9 cellular contexts compared by ENCODE assay signal in the genomic region with DNA sequence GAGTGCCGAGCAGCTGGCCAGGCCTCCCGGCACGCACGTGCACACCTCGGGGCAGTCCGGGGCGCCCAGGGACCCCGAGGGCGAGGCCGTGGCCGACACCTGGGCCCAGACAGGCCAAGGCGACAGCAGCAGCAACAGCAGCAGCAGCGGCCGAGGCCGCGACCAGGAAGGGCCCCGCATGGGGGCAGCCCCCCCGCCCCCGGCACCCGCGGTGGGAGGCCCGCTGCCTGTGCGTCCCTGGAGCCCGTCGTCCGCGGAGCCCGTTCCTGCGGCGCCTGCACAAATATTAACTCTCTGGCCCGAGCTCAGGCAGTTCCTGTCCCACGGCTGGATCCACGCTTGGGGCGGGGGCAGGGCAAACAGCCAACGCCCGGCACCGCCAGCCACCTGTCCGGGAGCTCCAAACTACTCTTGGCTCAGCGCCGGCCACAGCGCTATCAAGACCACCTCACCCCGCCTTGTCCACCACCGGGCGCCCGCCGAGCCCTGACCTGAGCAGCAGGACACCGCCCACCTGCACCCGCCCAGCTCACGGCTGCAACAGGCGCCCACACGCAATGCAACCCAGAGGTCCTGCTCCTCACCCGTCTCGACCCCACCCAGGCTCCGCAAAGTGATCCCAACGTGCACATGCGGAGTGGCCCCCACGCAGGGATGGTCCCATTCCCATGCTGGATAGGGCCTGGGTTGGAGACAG. TPM values are rescaled to one million over a fixed set of nuclear protein-coding genes. Genes with fewer than 3 reads are reported as not detected.
DNase-seq lines count a peak whose midpoint lies in the region; ATAC-seq, FAIRE-seq and TF ChIP-seq lines count a peak whose summit lies in the region.
"Had no signal": no experiment of that assay in that cellular context is flagged by ENCODE, and none has a peak within 500 bp of the region (broad histone marks: within the 10 kb centered on the region; RNA-seq: fewer than 3 reads in every experiment).

LRRC26 (minus strand) TSS at position 288 of the 697 bp plus-strand sequence; CDS start at position 180, 108 bp downstream.

- H4K20me1 ChIP-seq in HCT116 (ENCODE audit: insufficient read depth): no peaks in the 10 kb centered on the region
- H4K20me1 ChIP-seq in SU-DHL-6 (ENCODE audit: low read depth, low read length): no peaks in the 10 kb centered on the region

- no peaks in the 10 kb centered on the region for H3K27me3 ChIP-seq in HCT116 (ENCODE audit: insufficient read depth, low read length)
- no peaks in the 10 kb centered on the region for H3K27me3 ChIP-seq in SU-DHL-6 (ENCODE audit: low read length)
- H3K27me3 ChIP-seq in small intestine (ENCODE audit: control insufficient read depth in 2 of 2, insufficient read depth in 2 of 2, low read length in 2 of 2): peaks cover 6 to 23% of the 10 kb centered on the region in 2 donors

- ATAC-seq in HCT116 (no peak; the same call in 1 of the 2 replicates), HG03342 (IDR thresholded peaks at IDR 0.05; ENCODE audit: unreplicated experiment) (no peak)

- H3K9me3 ChIP-seq in HCT116 (ENCODE audit: control insufficient read depth in 1 of 2, insufficient read depth in 1 of 2, low read depth in 1 of 2, low read length in 2 of 2) (no peaks in the 10 kb centered on the region), SU-DHL-6 (ENCODE audit: insufficient read depth, low read length) (no peaks in the 10 kb centered on the region), small intestine (ENCODE audit: control insufficient read depth, low read depth) (no peaks in the 10 kb centered on the region)

- no peaks in the 10 kb centered on the region for H3F3A ChIP-seq in SU-DHL-6 (ENCODE audit: insufficient read depth)

- DNase-seq in HCT116 (ENCODE audit: low read depth, low spot score) (no peak), small intestine (peak; percentile 44), glomerular visceral epithelial cell (ENCODE audit: extremely low spot score) (no peak), Ammon's horn (ENCODE audit: low spot score) (no peak), GM12892 (ENCODE audit: insufficient read length) (no peak)

- H3K79me2 ChIP-seq in HCT116 (ENCODE audit: insufficient read depth, low read length) (no peaks in the 10 kb centered on the region), SU-DHL-6 (ENCODE audit: insufficient read depth, low read length) (no peaks in the 10 kb centered on the region)

- H3K4me1 ChIP-seq in HCT116 (ENCODE audit: control insufficient read depth in 1 of 2, insufficient read depth in 2 of 2, low read length in 2 of 2): peaks cover 14 to 40% of the 10 kb centered on the region in 2 experiments
- H3K4me1 ChIP-seq in small intestine (ENCODE audit: control insufficient read depth in 2 of 2, insufficient read depth in 1 of 2, low read depth in 1 of 2, low read length in 1 of 2): peaks cover 0 to 7% of the 10 kb centered on the region in 2 donors

- TF ChIP-seq CTCF in HCT116 (IDR thresholded peaks at IDR 0.05 in 2 of 3, conservative IDR thresholded peaks at IDR 0.05 in 1 of 3; ENCODE audit: borderline replicate concordance in 1 of 3, insufficient read depth in 1 of 3, low read depth in 2 of 3, low read length in 2 of 3) (no peak), SU-DHL-6 (IDR thresholded peaks at IDR 0.05; ENCODE audit: insufficient read depth, low read length, poor library complexity, severe bottlenecking) (no peak)

- FAIRE-seq in small intestine (lab: Jason Lieb, UNC) (no peak), GM12892 (lab: Jason Lieb, UNC) (no peak)

- 8 to 11% (median 10%) methylated on average over 35 to 57 of the region's 57 CpGs for WGBS in small intestine, 3 donors

- no peaks in the 10 kb centered on the region for H3K36me3 ChIP-seq in HCT116 (ENCODE audit: control insufficient read depth in 1 of 2, insufficient read depth in 2 of 2, low read length in 2 of 2)
- no peaks in the 10 kb centered on the region for H3K36me3 ChIP-seq in SU-DHL-6 (ENCODE audit: low read length)
- no peaks in the 10 kb centered on the region for H3K36me3 ChIP-seq in small intestine (ENCODE audit: control insufficient read depth in 2 of 2, insufficient read depth in 2 of 2, low read length in 2 of 2)

- CTCF ChIA-PET in HCT116 (lab: Charles Lee): interaction anchor here (1.1 to 1.9 kb wide), 3 partner anchors 58 to 141 kb away, joined by 4 to 5 read pairs (median 4); partner anchors contain the start of gene RNF224

- intact Hi-C loops in HCT116 (cut with micrococcal nuclease): no loop called here

- BruUV-seq in HCT116 (replicated peaks; lab: Mats Ljungman, UMichigan): no TSS peak

- POLR2A ChIA-PET in HCT116 (lab: Charles Lee): interaction anchor here (1.2 to 3.4 kb wide), 2 partner anchors 9 to 19 kb away, joined by 3 to 12 read pairs; no protein-coding TSS in a partner anchor

- H2AFZ ChIP-seq in HCT116 (ENCODE audit: low read depth, low read length, poor library complexity, severe bottlenecking) (no peak within 1 kb of the TSS), SU-DHL-6 (ENCODE audit: low read depth, low read length, severe bottlenecking) (no peak within 1 kb of the TSS)

- RAD21 ChIA-PET in HCT116 (lab: Charles Lee; ENCODE audit: low non-redundant PET in 1 of 2, low total read pairs in 2 of 2, uncharacterized antibody in 2 of 2, unreplicated experiment in 2 of 2): interaction anchor here in 1 of 2 experiments (1.0 kb wide), 1 partner anchor 19 kb away, joined by 3 read pairs; no protein-coding TSS in a partner anchor

- H3K4me3 ChIP-seq in HCT116 (replicated peaks in 1 of 2; ENCODE audit: low read depth in 1 of 2, low read length in 2 of 2) (peak within 1 kb of the TSS; percentile 41 to 60), SU-DHL-6 (ENCODE audit: insufficient read depth, low read length, poor library complexity, severe bottlenecking) (peak within 1 kb of the TSS; percentile 16), iPS-11a (ENCODE audit: low read depth, low read length) (peak within 1 kb of the TSS; percentile 39), small intestine (ENCODE audit: low read depth in 1 of 2, low read length in 2 of 2) (peak within 1 kb of the TSS in 1 of 2 donors; percentile 48)

- H3K9me2 ChIP-seq in HCT116 (ENCODE audit: insufficient read depth) (no peaks in the 10 kb centered on the region), SU-DHL-6 (replicated peaks; ENCODE audit: insufficient read depth, low read length) (no peaks in the 10 kb centered on the region)

- TF ChIP-seq RAD21 in HCT116 (IDR thresholded peaks at IDR 0.05; ENCODE audit: low read depth): no peak

- H3K27ac ChIP-seq in HCT116 (ENCODE audit: low read depth, low read length) (peak within 1 kb of the TSS; percentile 65; the same call in 1 of the 2 replicates), SU-DHL-6 (ENCODE audit: low read depth, low read length) (no peak within 1 kb of the TSS), small intestine (ENCODE audit: low read depth in 1 of 2, low read length in 1 of 2) (peak within 1 kb of the TSS in 1 of 2 donors; percentile 10)

- peak within 1 kb of the TSS; percentile 84 for H3K4me2 ChIP-seq in HCT116 (ENCODE audit: low read length)
- H3K4me2 ChIP-seq in SU-DHL-6 (ENCODE audit: low read depth, low read length, poor library complexity, severe bottlenecking): peak within 1 kb of the TSS; percentile 56

- H3K9ac ChIP-seq in HCT116 (ENCODE audit: low read length) (peak within 1 kb of the TSS; percentile 58), SU-DHL-6 (ENCODE audit: low read length) (peak within 1 kb of the TSS; percentile 15; the same call in 1 of the 2 replicates)

- TF ChIP-seq POLR2A in HCT116 (IDR thresholded peaks at IDR 0.05; ENCODE audit: borderline replicate concordance, extremely low read depth, insufficient read depth, insufficient read length): no peak
- TF ChIP-seq POLR2A in GM12892 (IDR thresholded peaks at IDR 0.05; ENCODE audit: low read depth, low read length): no peak

TF ChIP-seq in HCT116, 20 proteins besides CTCF, POLR2A, EP300 and RAD21 (continues in another document):
- no peak for TF ChIP-seq CEBPB (IDR thresholded peaks at IDR 0.05; ENCODE audit: low read depth)
- no peak for TF ChIP-seq ZNF274 (IDR thresholded peaks at IDR 0.05; ENCODE audit: low read depth, low read length)
- TF ChIP-seq TCF7L2 (IDR thresholded peaks at IDR 0.05; ENCODE audit: borderline replicate concordance, extremely low read depth, insufficient read depth, insufficient read length): no peak
- no peak for TF ChIP-seq YY1 (IDR thresholded peaks at IDR 0.05; ENCODE audit: extremely low read depth, insufficient replicate concordance, low read depth, low read length)
- no peak for TF ChIP-seq SRF (IDR thresholded peaks at IDR 0.05; ENCODE audit: low read depth)
- TF ChIP-seq ZFX (IDR thresholded peaks at IDR 0.05): no peak; the same call in 1 of the 2 replicates
- TF ChIP-seq, protein P1, sequence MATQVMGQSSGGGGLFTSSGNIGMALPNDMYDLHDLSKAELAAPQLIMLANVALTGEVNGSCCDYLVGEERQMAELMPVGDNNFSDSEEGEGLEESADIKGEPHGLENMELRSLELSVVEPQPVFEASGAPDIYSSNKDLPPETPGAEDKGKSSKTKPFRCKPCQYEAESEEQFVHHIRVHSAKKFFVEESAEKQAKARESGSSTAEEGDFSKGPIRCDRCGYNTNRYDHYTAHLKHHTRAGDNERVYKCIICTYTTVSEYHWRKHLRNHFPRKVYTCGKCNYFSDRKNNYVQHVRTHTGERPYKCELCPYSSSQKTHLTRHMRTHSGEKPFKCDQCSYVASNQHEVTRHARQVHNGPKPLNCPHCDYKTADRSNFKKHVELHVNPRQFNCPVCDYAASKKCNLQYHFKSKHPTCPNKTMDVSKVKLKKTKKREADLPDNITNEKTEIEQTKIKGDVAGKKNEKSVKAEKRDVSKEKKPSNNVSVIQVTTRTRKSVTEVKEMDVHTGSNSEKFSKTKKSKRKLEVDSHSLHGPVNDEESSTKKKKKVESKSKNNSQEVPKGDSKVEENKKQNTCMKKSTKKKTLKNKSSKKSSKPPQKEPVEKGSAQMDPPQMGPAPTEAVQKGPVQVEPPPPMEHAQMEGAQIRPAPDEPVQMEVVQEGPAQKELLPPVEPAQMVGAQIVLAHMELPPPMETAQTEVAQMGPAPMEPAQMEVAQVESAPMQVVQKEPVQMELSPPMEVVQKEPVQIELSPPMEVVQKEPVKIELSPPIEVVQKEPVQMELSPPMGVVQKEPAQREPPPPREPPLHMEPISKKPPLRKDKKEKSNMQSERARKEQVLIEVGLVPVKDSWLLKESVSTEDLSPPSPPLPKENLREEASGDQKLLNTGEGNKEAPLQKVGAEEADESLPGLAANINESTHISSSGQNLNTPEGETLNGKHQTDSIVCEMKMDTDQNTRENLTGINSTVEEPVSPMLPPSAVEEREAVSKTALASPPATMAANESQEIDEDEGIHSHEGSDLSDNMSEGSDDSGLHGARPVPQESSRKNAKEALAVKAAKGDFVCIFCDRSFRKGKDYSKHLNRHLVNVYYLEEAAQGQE (IDR thresholded peaks at IDR 0.05; ENCODE audit: low read depth): no peak
- TF ChIP-seq SIN3A (IDR thresholded peaks at IDR 0.05; ENCODE audit: low read depth): no peak
- TF ChIP-seq JUND (IDR thresholded peaks at IDR 0.05): no peak
- no peak for TF ChIP-seq ELF1 (IDR thresholded peaks at IDR 0.05; ENCODE audit: borderline replicate concordance, low read depth)
- no peak for TF ChIP-seq SP1 (IDR thresholded peaks at IDR 0.05; ENCODE audit: low read depth)

RNA-seq across cellular contexts. Expression of gene LRRC26, which starts in this region (rescaled TPM):
- 2.4 TPM for total RNA-seq in HCT116 (2021; ENCODE audit: unreplicated experiment)
- polyA plus RNA-seq in HCT116 (2012): 2.1 and 2.9 TPM in 2 replicates
- polyA plus RNA-seq in small intestine: 1 to 10 TPM in 2 of 3 donors, under 1 TPM in 1; 0.67 to 1.5 (median 1.4) TPM
- not detected for polyA plus RNA-seq in GM12892 (2012; ENCODE audit: missing spikeins)
- total RNA-seq: HT1080 had no signal
